In genomic region chrX:37594755-37595382, GRCh38 we compare ENCODE assay signal across 19 cellular contexts. TPM values are rescaled to one million over a fixed set of nuclear protein-coding genes. Genes with fewer than 3 reads are reported as not detected.
DNase-seq lines count a peak whose midpoint lies in the region; ATAC-seq, FAIRE-seq and TF ChIP-seq lines count a peak whose summit lies in the region.
"Had no signal": no experiment of that assay in that cellular context is flagged by ENCODE, and none has a peak within 500 bp of the region (broad histone marks: within the 10 kb centered on the region; RNA-seq: fewer than 3 reads in every experiment).

No MANE protein-coding gene starts in this region.

- H4K20me1 ChIP-seq in astrocyte (ENCODE audit: insufficient read depth, low read length): no peaks in the 10 kb centered on the region

- no peak overlapping the region for H3K27ac Mint-ChIP-seq in astrocyte (ENCODE audit: unreplicated experiment)
- no peak overlapping the region for H3K27ac Mint-ChIP-seq in WTC11
- H3K27ac Mint-ChIP-seq: CD14-positive monocyte had no signal

- H3K9me3 Mint-ChIP-seq in astrocyte (ENCODE audit: unreplicated experiment) (no peaks in the 10 kb centered on the region), WTC11 (no peaks in the 10 kb centered on the region)
- H3K9me3 Mint-ChIP-seq: CD14-positive monocyte had no signal

- H3K4me1 ChIP-seq in astrocyte (ENCODE audit: insufficient read depth, low read length): no peaks in the 10 kb centered on the region
- H3K4me1 ChIP-seq: SJSA1 had no signal

- TF ChIP-seq POLR2A in GM12892 (IDR thresholded peaks at IDR 0.05; ENCODE audit: low read depth, low read length): no peak

- H3K4me3 Mint-ChIP-seq in astrocyte (ENCODE audit: unreplicated experiment): no peak overlapping the region
- no peak overlapping the region for H3K4me3 Mint-ChIP-seq in WTC11
- H3K4me3 Mint-ChIP-seq: CD14-positive monocyte had no signal

- H3K27me3 Mint-ChIP-seq in astrocyte (ENCODE audit: low read depth, unreplicated experiment) (peaks cover 3% of the 10 kb centered on the region), WTC11 (ENCODE audit: low read depth) (no peaks in the 10 kb centered on the region)

- FAIRE-seq in GM12892 (lab: Jason Lieb, UNC) (peak; percentile 65), astrocyte (lab: Jason Lieb, UNC) (peak; percentile 99)
- FAIRE-seq: H54 had no signal

- H3K9ac ChIP-seq in astrocyte (ENCODE audit: low read length): no peak overlapping the region

- H3K27ac ChIP-seq in astrocyte (ENCODE audit: low read depth, low read length): no peak overlapping the region
- H3K27ac ChIP-seq: SJSA1 had no signal

- H3K36me3 ChIP-seq in astrocyte (ENCODE audit: insufficient read depth, low read length): no peaks in the 10 kb centered on the region
- H3K36me3 ChIP-seq: SJSA1 had no signal

- H2AFZ ChIP-seq in astrocyte (ENCODE audit: low read depth, low read length): no peak overlapping the region

- no peak for TF ChIP-seq CTCF in astrocyte (IDR thresholded peaks at IDR 0.05; ENCODE audit: insufficient read depth, low read depth, low read length)
- TF ChIP-seq CTCF in WTC11 (IDR thresholded peaks at IDR 0.05): no peak

- no peak for DNase-seq in GM12892 (ENCODE audit: insufficient read length)
- DNase-seq in Kasumi-1 (lab: John Stamatoyannopoulos, UW): peak; percentile 20 to 29
- peak; percentile 26 for DNase-seq in NOMO-1 treated with dmso at 0.1 percent for 144 hours (lab: John Stamatoyannopoulos, UW; ENCODE audit: unreplicated experiment)
- DNase-seq in astrocyte (ENCODE audit: low read depth): no peak
- no peak for DNase-seq in mucosa of gallbladder (ENCODE audit: low spot score)
- no peak for DNase-seq in activated naive CD4-positive, alpha-beta T cell treated with Interleukin-2 at 50 U/mL for 16 hours
- no peak for DNase-seq in WTC11 (ENCODE audit: low spot score)
- DNase-seq: DMS79, Karpas-422, MM.1S, NCI-H1417 treated with DMSO at 0.1 percent for 48 hours, NCI-H187 treated with DMSO at 0.1 percent for 48 hours, NCI-H345, SW 1271, T-helper 2 cell had no signal

- POLR2A ChIA-PET in WTC11 (lab: Charles Lee): no interaction called here

- H3K36me3 Mint-ChIP-seq in astrocyte (ENCODE audit: low read depth, unreplicated experiment) (no peaks in the 10 kb centered on the region), WTC11 (no peaks in the 10 kb centered on the region)
- H3K36me3 Mint-ChIP-seq: CD14-positive monocyte had no signal

- H3K4me3 ChIP-seq in astrocyte (ENCODE audit: insufficient read depth, low read depth, low read length): no peak overlapping the region
- H3K4me3 ChIP-seq: SJSA1 had no signal

- H3K27me3 ChIP-seq in astrocyte (ENCODE audit: insufficient read depth, low read length): no peaks in the 10 kb centered on the region
- H3K27me3 ChIP-seq: SJSA1 had no signal

- no peaks in the 10 kb centered on the region for H3K9me3 ChIP-seq in astrocyte (ENCODE audit: insufficient read depth, low read depth, low read length)
- H3K9me3 ChIP-seq: SJSA1 had no signal

- H3K4me2 ChIP-seq in astrocyte (ENCODE audit: low read length): no peak overlapping the region

- H3K4me1 Mint-ChIP-seq in astrocyte (ENCODE audit: low read depth, unreplicated experiment): no peaks in the 10 kb centered on the region
- no peaks in the 10 kb centered on the region for H3K4me1 Mint-ChIP-seq in WTC11

- H3K79me2 ChIP-seq in astrocyte (ENCODE audit: insufficient read depth, low read length): no peaks in the 10 kb centered on the region

- CTCF ChIA-PET in WTC11 (lab: Charles Lee): no interaction called here

- no peak for ATAC-seq in HG02852 (IDR thresholded peaks at IDR 0.05; ENCODE audit: unreplicated experiment)
- no peak for ATAC-seq in WTC11

TF ChIP-seq in WTC11, 78 proteins besides CTCF, POLR2A, EP300 and RAD21:
- no peak for TF ChIP-seq ZNF232 (CRISPR knock-in tag; IDR thresholded peaks at IDR 0.05)
- TF ChIP-seq TEAD1 (CRISPR knock-in tag; IDR thresholded peaks at IDR 0.05): no peak
- TF ChIP-seq CREB1 (CRISPR knock-in tag; IDR thresholded peaks at IDR 0.05): no peak
- no peak for TF ChIP-seq NFE2L1 (CRISPR knock-in tag; IDR thresholded peaks at IDR 0.05)
- TF ChIP-seq KAT7 (CRISPR knock-in tag; IDR thresholded peaks at IDR 0.05; ENCODE audit: borderline replicate concordance): no peak
- TF ChIP-seq TCF7 (CRISPR knock-in tag; IDR thresholded peaks at IDR 0.05; ENCODE audit: low read depth): no peak
- TF ChIP-seq ZNF317 (CRISPR knock-in tag; IDR thresholded peaks at IDR 0.05; ENCODE audit: borderline replicate concordance, low read depth): no peak

RNA-seq across cellular contexts. Expression of gene LANCL3, which starts 23.4 kb away (rescaled TPM):
- polyA plus RNA-seq in GM12892 (2012; ENCODE audit: missing spikeins): 0.02 TPM
- total RNA-seq in astrocyte: 0.22 and 0.36 TPM in 2 replicates
- 1.8 TPM for total RNA-seq in mucosa of gallbladder
- 0.44 to 0.55 TPM (median 0.48 TPM) in 3 replicates for total RNA-seq in WTC11 (2021)

Comparison
In these comparisons a context has a peak if more than half of its experiments do, and no peak if none do; other contexts are left out.
1. DNase-seq: peak in Kasumi-1 (2 of 2) and NOMO-1 treated with dmso at 0.1 percent for 144 hours (single experiment); none in GM12892 (single experiment), astrocyte (single experiment), mucosa of gallbladder (single experiment), activated naive CD4-positive, alpha-beta T cell treated with Interleukin-2 at 50 U/mL for 16 hours (single experiment) and WTC11 (single experiment).